ENCODE assay signal across 11 cellular contexts in genomic region chr5:32225445-32225844, GRCh38. TPM values are rescaled to one million over a fixed set of nuclear protein-coding genes. Genes with fewer than 3 reads are reported as not detected.
DNase-seq lines count a peak whose midpoint lies in the region; ATAC-seq and TF ChIP-seq lines count a peak whose summit lies in the region.
"Had no signal": no experiment of that assay in that cellular context is flagged by ENCODE, and none has a peak within 500 bp of the region (broad histone marks: within the 10 kb centered on the region; RNA-seq: fewer than 3 reads in every experiment).

No MANE protein-coding gene starts in this region.

- H3K36me3 ChIP-seq in right atrium auricular region = peaks cover 17% of the 10 kb centered on the region

- no peaks in the 10 kb centered on the region for H3K9me3 Mint-ChIP-seq in Calu3 (ENCODE audit: low read depth, unreplicated experiment)
- H3K9me3 Mint-ChIP-seq: CD8-positive, alpha-beta T cell had no signal

- intact Hi-C loops in Calu3 (cut with micrococcal nuclease; ENCODE audit: unreplicated experiment) = loop anchor here (2.0 kb wide), 1 partner anchor 59 kb away; no protein-coding TSS in a partner anchor

- peak; percentile 37 for DNase-seq in Calu3
- peak; percentile 93 for DNase-seq in amniotic epithelial cell (ENCODE audit: low read depth)
- no peak for DNase-seq in right atrium auricular region (ENCODE audit: low spot score)
- peak; percentile 96 for DNase-seq in renal cortical epithelial cell (ENCODE audit: low read depth)
- no peak for DNase-seq in NCI-H1417 treated with DMSO at 0.1 percent for 48 hours (lab: John Stamatoyannopoulos, UW)
- no peak for DNase-seq in activated CD4-positive, alpha-beta T cell treated with anti-CD3 and anti-CD28 coated beads for 4 hours
- no peak for DNase-seq in NCI-H1105 treated with DMSO at 0.1 percent for 48 hours (lab: John Stamatoyannopoulos, UW)
- DNase-seq: CD8-positive, alpha-beta T cell; naive thymus-derived CD4-positive, alpha-beta T cell; NCI-H510A treated with DMSO at 0.1 percent for 48 hours had no signal

- CTCF ChIA-PET in Calu3 (lab: Charles Lee) = no interaction called here

- peak overlapping the region; percentile 45 for H3K4me3 Mint-ChIP-seq in Calu3 (ENCODE audit: low read depth, unreplicated experiment)
- H3K4me3 Mint-ChIP-seq: CD8-positive, alpha-beta T cell; naive thymus-derived CD4-positive, alpha-beta T cell had no signal

- H3K4me3 ChIP-seq in right atrium auricular region = no peak overlapping the region

- no TSS peak for BruUV-seq in Calu3 (replicated peaks; lab: Mats Ljungman, UMichigan)

- H3K36me3 Mint-ChIP-seq in Calu3 (ENCODE audit: insufficient read depth, unreplicated experiment) = peaks cover 28% of the 10 kb centered on the region

- no peak for ATAC-seq in GM19452 (IDR thresholded peaks at IDR 0.05; ENCODE audit: unreplicated experiment)
- ATAC-seq: CD8-positive, alpha-beta T cell; naive thymus-derived CD4-positive, alpha-beta T cell had no signal

- peaks cover 0 to 21% of the 10 kb centered on the region in 2 donors for H3K4me1 ChIP-seq in right atrium auricular region

- peak overlapping the region; percentile 64 to 81 for H3K27ac ChIP-seq in right atrium auricular region

- peak overlapping the region; percentile 63 for H3K27ac Mint-ChIP-seq in Calu3 (ENCODE audit: unreplicated experiment)
- H3K27ac Mint-ChIP-seq: CD8-positive, alpha-beta T cell had no signal

- TF ChIP-seq CTCF in Calu3 (IDR thresholded peaks at IDR 0.05; ENCODE audit: unreplicated experiment) (no peak), right atrium auricular region (IDR thresholded peaks at IDR 0.05) (no peak)

- H3K4me1 Mint-ChIP-seq in Calu3 (ENCODE audit: low read depth, unreplicated experiment) = peaks cover 35% of the 10 kb centered on the region

- H3K9me3 ChIP-seq in right atrium auricular region = no peaks in the 10 kb centered on the region

- no peaks in the 10 kb centered on the region for H3K27me3 Mint-ChIP-seq in Calu3 (ENCODE audit: unreplicated experiment)
- H3K27me3 Mint-ChIP-seq: naive thymus-derived CD4-positive, alpha-beta T cell had no signal

- no peaks in the 10 kb centered on the region for H3K27me3 ChIP-seq in right atrium auricular region

RNA-seq across cellular contexts. Expression of gene GOLPH3, which starts 51.3 kb away (rescaled TPM):
- total RNA-seq in Calu3 (2022) = 115 and 123 TPM in 2 replicates
- 10 to 100 TPM; 60.6 to 63.7 TPM for total RNA-seq in right atrium auricular region
- total RNA-seq in renal cortical epithelial cell = 99.7 and 110 TPM in 2 replicates

Comparison
In these comparisons a context has a peak if more than half of its experiments do, and no peak if none do; other contexts are left out.
1. DNase-seq: peak in Calu3 (single experiment), amniotic epithelial cell (single experiment) and renal cortical epithelial cell (single experiment); none in right atrium auricular region (single experiment), NCI-H1417 treated with DMSO at 0.1 percent for 48 hours (single experiment), activated CD4-positive, alpha-beta T cell treated with anti-CD3 and anti-CD28 coated beads for 4 hours (0 of 2) and NCI-H1105 treated with DMSO at 0.1 percent for 48 hours (single experiment).